Comparison of ENCODE assay signal across 8 cellular contexts in genomic region chr19:44401108-44401786, GRCh38. TPM values are rescaled to one million over a fixed set of nuclear protein-coding genes. Genes with fewer than 3 reads are reported as not detected.
DNase-seq lines count a peak whose midpoint lies in the region; ATAC-seq, FAIRE-seq and TF ChIP-seq lines count a peak whose summit lies in the region.

TSS of gene ZNF285 (minus strand) at chr19:44401608. CDS start at chr19:44397213, 4,395 bp downstream.

- no peak for TF ChIP-seq CTCF in GM12865 (IDR thresholded peaks at IDR 0.05; ENCODE audit: insufficient read depth, low read depth, low read length, missing control alignments)
- TF ChIP-seq CTCF in Peyer's patch (IDR thresholded peaks at IDR 0.05): no peak

- H3K4me3 ChIP-seq in GM12865 (ENCODE audit: low read depth, low read length) (no peak within 1 kb of the TSS), Peyer's patch (peak within 1 kb of the TSS; percentile 34 to 60 (median 48)), adipocyte (ENCODE audit: low read length) (peak within 1 kb of the TSS; percentile 85)

- peak within 1 kb of the TSS; percentile 81 for H3K9ac ChIP-seq in adipocyte (ENCODE audit: low read length)

- TF ChIP-seq POLR2A in Peyer's patch (IDR thresholded peaks at IDR 0.05): no peak

- intact Hi-C loops in left ventricle myocardium superior (cut with micrococcal nuclease): no loop called here

- no peak within 1 kb of the TSS for H3K27ac ChIP-seq in Peyer's patch

- no peaks in the 10 kb centered on the region for H3K4me1 ChIP-seq in Peyer's patch
- no peaks in the 10 kb centered on the region for H3K4me1 ChIP-seq in adipocyte (ENCODE audit: control insufficient read depth, insufficient read depth, low read length)

- H3K9me3 ChIP-seq in Peyer's patch (peaks cover 0 to 11% (median 0%) of the 10 kb centered on the region in 4 donors), adipocyte (ENCODE audit: control insufficient read depth, low read length) (no peaks in the 10 kb centered on the region)

- ATAC-seq in left ventricle myocardium superior: peak; percentile 100

- H3K36me3 ChIP-seq in Peyer's patch: no peaks in the 10 kb centered on the region
- no peaks in the 10 kb centered on the region for H3K36me3 ChIP-seq in adipocyte (ENCODE audit: control insufficient read depth, insufficient read depth, low read length, severe bottlenecking)

- H3K27me3 ChIP-seq in Peyer's patch (no peaks in the 10 kb centered on the region), adipocyte (replicated peaks; ENCODE audit: control insufficient read depth, insufficient read depth, low read length) (no peaks in the 10 kb centered on the region)

- peak; percentile 59 for FAIRE-seq in urothelium cell line (lab: Jason Lieb, UNC)

- peak; percentile 30 for DNase-seq in GM12865 (ENCODE audit: low read depth)
- DNase-seq in Peyer's patch: peak; percentile 65 to 91 (median 86)
- peak; percentile 99 for DNase-seq in adipocyte (ENCODE audit: low read depth)
- peak; percentile 98 for DNase-seq in left ventricle myocardium superior
- DNase-seq in pulmonary artery endothelial cell (ENCODE audit: low read depth, low spot score): peak; percentile 88
- peak; percentile 96 for DNase-seq in urothelium cell line (ENCODE audit: low spot score)
- no peak for DNase-seq in C1 segment of cervical spinal cord (lab: John Stamatoyannopoulos, UW)
- DNase-seq in MV-4-11 (lab: John Stamatoyannopoulos, UW): no peak

RNA-seq across cellular contexts. Expression of gene ZNF285, which starts in this region (rescaled TPM):
- total RNA-seq in Peyer's patch (1 to 10 TPM in 1 of 4 donors, under 1 TPM in 2, not detected in 1; 0.18 to 5.6 (median 0.47) TPM), left ventricle myocardium superior (5.5 TPM), pulmonary artery endothelial cell (3.9 and 4.5 TPM in 2 replicates)

Comparison
In these comparisons a context has a peak if more than half of its experiments do, and no peak if none do; other contexts are left out.
1. DNase-seq: peak in GM12865 (single experiment), Peyer's patch (3 of 3), adipocyte (single experiment), left ventricle myocardium superior (single experiment), pulmonary artery endothelial cell (single experiment) and urothelium cell line (single experiment); none in C1 segment of cervical spinal cord (0 of 14) and MV-4-11 (single experiment).